Comparison of ENCODE assay signal across 11 cellular contexts in genomic region chr10:46095943-46096342, GRCh38. TPM values are rescaled to one million over a fixed set of nuclear protein-coding genes. Genes with fewer than 3 reads are reported as not detected.
"Had no signal": no experiment of that assay in that cellular context is flagged by ENCODE, and none has a peak within 500 bp of the region (broad histone marks: within the 10 kb centered on the region; RNA-seq: fewer than 3 reads in every experiment).

No MANE protein-coding gene starts in this region.

RNA-seq across cellular contexts. Expression of gene MSMB, which starts 49.9 kb away (rescaled TPM):
- total RNA-seq: activated naive CD4-positive, alpha-beta T cell treated with anti-CD3 and anti-CD28 coated beads, Interleukin-2, amount 50 U/mL, for 72 hours; activated T-cell treated with anti-CD3 and anti-CD28 coated beads, Interleukin-2, amount 50 U/mL, for 72 hours; body of pancreas; cardiac septum; dermis microvascular lymphatic vessel endothelial cell; liver; naive thymus-derived CD8-positive, alpha-beta T cell; sciatic nerve; T-helper 2 cell treated with Interferon-gamma antibody and Interleukin-4, amounts not matched to agents 100 ng/mL and 5 ng/mL, for 36 hours; thyroid gland; urinary bladder had no signal
- polyA plus RNA-seq: liver; naive thymus-derived CD8-positive, alpha-beta T cell had no signal
